In genomic region chr2:199463000-199463692, GRCh38 we compare ENCODE assay signal across 8 cellular contexts. TPM values are rescaled to one million over a fixed set of nuclear protein-coding genes. Genes with fewer than 3 reads are reported as not detected.
DNase-seq lines count a peak whose midpoint lies in the region; ATAC-seq and TF ChIP-seq lines count a peak whose summit lies in the region.

No MANE protein-coding gene starts in this region.

- TF ChIP-seq CTCF in ascending aorta (IDR thresholded peaks at IDR 0.05): peak; percentile 69 to 89 (median 88)

- H3K27me3 ChIP-seq in ascending aorta (peaks cover 47% of the 10 kb centered on the region), right cardiac atrium (ENCODE audit: control insufficient read depth, insufficient read depth) (no peaks in the 10 kb centered on the region)

- DNase-seq in GF-D8 (lab: John Stamatoyannopoulos, UW) (peak; percentile 35), HEK293T (ENCODE audit: extremely low spot score) (peak; percentile 82), NOMO-1 treated with dmso at 0.1 percent for 144 hours (lab: John Stamatoyannopoulos, UW; ENCODE audit: unreplicated experiment) (peak; percentile 72), ascending aorta (ENCODE audit: low spot score in 2 of 2) (peak in 1 of 2 donors; percentile 81), right cardiac atrium (peak; percentile 68 to 88 (median 87)), posterior vena cava (ENCODE audit: low spot score) (peak; percentile 94), AML-193 (lab: John Stamatoyannopoulos, UW) (no peak)

- H3K9me3 ChIP-seq in ascending aorta (no peaks in the 10 kb centered on the region), right cardiac atrium (ENCODE audit: control insufficient read depth, low read length) (no peaks in the 10 kb centered on the region)

- no peaks in the 10 kb centered on the region for H3K36me3 ChIP-seq in ascending aorta

- H3K27ac ChIP-seq in ascending aorta (no peak overlapping the region), right cardiac atrium (ENCODE audit: low read length) (no peak overlapping the region)

- WGBS in right cardiac atrium: under 1% methylated on average over 60 of the region's 60 CpGs

- intact Hi-C loops in ascending aorta (cut with DNase I): loop anchor here (5.0 to 10.0 kb wide), 4 partner anchors 808 to 1961 kb away; partner anchors contain the start of genes HSPE1 and MARS2
- intact Hi-C loops in right cardiac atrium (cut with DNase I): no loop called here
- intact Hi-C loops in posterior vena cava (cut with DNase I): no loop called here

- H3K4me1 ChIP-seq in ascending aorta: peaks cover 14 to 21% of the 10 kb centered on the region in 2 donors
- no peaks in the 10 kb centered on the region for H3K4me1 ChIP-seq in right cardiac atrium (ENCODE audit: control insufficient read depth, insufficient read depth, low read length)

- POLR2A ChIA-PET in HEK293T (lab: Yijun Ruan, JAX): no interaction called here

- CTCF ChIA-PET in HEK293T (lab: Yijun Ruan, JAX): interaction anchor here (0.7 kb wide), 1 partner anchor 224 kb away, joined by 3 read pairs; no protein-coding TSS in a partner anchor

- ATAC-seq in right cardiac atrium (peak; percentile 46 to 59), GM19452 (IDR thresholded peaks at IDR 0.05; ENCODE audit: unreplicated experiment) (no peak)

- peak overlapping the region; percentile 54 to 64 for H3K4me3 ChIP-seq in ascending aorta
- H3K4me3 ChIP-seq in right cardiac atrium (ENCODE audit: low read length): peak overlapping the region; percentile 43

TF ChIP-seq in HEK293T, 16 proteins besides CTCF, POLR2A, EP300 and RAD21:
- TF ChIP-seq L3MBTL2 (conservative IDR thresholded peaks at IDR 0.05) (peak; percentile 71), BHLHE40 (IDR thresholded peaks at IDR 0.05; ENCODE audit: borderline replicate concordance) (no peak)

RNA-seq across cellular contexts. Expression of gene SATB2, which starts 5.4 kb away (rescaled TPM):
- total RNA-seq in ascending aorta (1.2 TPM), right cardiac atrium (1 to 10 TPM; 1.4 to 2.2 (median 1.9) TPM), posterior vena cava (1 to 10 TPM; 5.3 to 9.0 TPM)
- 0.75 TPM for polyA plus RNA-seq in right cardiac atrium

Comparison
In these comparisons a context has a peak if more than half of its experiments do, and no peak if none do; other contexts are left out.
1. DNase-seq: peak in GF-D8 (single experiment), HEK293T (single experiment), NOMO-1 treated with dmso at 0.1 percent for 144 hours (single experiment), right cardiac atrium (3 of 3) and posterior vena cava (single experiment); none in AML-193 (0 of 2).